In genomic region chr5:81525690-81526089, GRCh38 we compare ENCODE assay signal across 14 cellular contexts.
DNase-seq lines count a peak whose midpoint lies in the region; ATAC-seq, FAIRE-seq and TF ChIP-seq lines count a peak whose summit lies in the region.
"Had no signal": no experiment of that assay in that cellular context is flagged by ENCODE, and none has a peak within 500 bp of the region (broad histone marks: within the 10 kb centered on the region; RNA-seq: fewer than 3 reads in every experiment).

No MANE protein-coding gene starts in this region.

- no peaks in the 10 kb centered on the region for H3K9me3 Mint-ChIP-seq in activated T-cell treated with anti-CD3 and anti-CD28 coated beads, Interleukin-2, amount 50 U/mL, for 24 hours
- H3K9me3 Mint-ChIP-seq: effector memory CD8-positive, alpha-beta T cell had no signal

- 61 to 68% methylated on average over 2 of the region's 2 CpGs for WGBS in lower leg skin, 2 donors

- DNase-seq in activated T-cell treated with anti-CD3 and anti-CD28 coated beads, Interleukin-2, amount 50 U/mL, for 24 hours, result no peak
- no peak for DNase-seq in activated T-cell treated with anti-CD3 and anti-CD28 coated beads, Interleukin-2, amount 50 U/mL, for 1 hour
- DNase-seq in NOMO-1 treated with DMSO at 0.1 percent for 48 hours (lab: John Stamatoyannopoulos, UW; ENCODE audit: unreplicated experiment) (peak; percentile 78), bronchial epithelial cell (ENCODE audit: low read depth) (peak; percentile 27), skeletal muscle cell (ENCODE audit: low read depth) (peak; percentile 29), lower leg skin (ENCODE audit: low spot score in 2 of 2) (no peak), posterior vena cava (ENCODE audit: low spot score) (no peak)
- DNase-seq: effector memory CD8-positive, alpha-beta T cell; lower lobe of right lung; MM.1S; NCI-H526 treated with DMSO at 0.1 percent for 48 hours; SHP77 had no signal

- H3K27ac Mint-ChIP-seq in activated T-cell treated with anti-CD3 and anti-CD28 coated beads, Interleukin-2, amount 50 U/mL, for 24 hours, result peak overlapping the region; percentile 38
- H3K27ac Mint-ChIP-seq: B cell had no signal

- ATAC-seq in HG03521 (IDR thresholded peaks at IDR 0.05; ENCODE audit: unreplicated experiment), result no peak
- ATAC-seq: effector memory CD8-positive, alpha-beta T cell; lower lobe of right lung had no signal

- intact Hi-C loops in lower leg skin (cut with DNase I; ENCODE audit: low total_unique reads) (no loop called here), posterior vena cava (cut with DNase I) (no loop called here)

- no peaks in the 10 kb centered on the region for H3K36me3 ChIP-seq in bronchial epithelial cell (ENCODE audit: control insufficient read depth, insufficient read depth, low read length)
- H3K36me3 ChIP-seq: lower lobe of right lung had no signal

- no peaks in the 10 kb centered on the region for H3K27me3 ChIP-seq in bronchial epithelial cell (ENCODE audit: control insufficient read depth, insufficient read depth, low read length)

- H3K4me1 Mint-ChIP-seq in activated T-cell treated with anti-CD3 and anti-CD28 coated beads, Interleukin-2, amount 50 U/mL, for 24 hours (ENCODE audit: low read depth), result peaks cover 18% of the 10 kb centered on the region
- H3K4me1 Mint-ChIP-seq: B cell had no signal

- H3K36me3 Mint-ChIP-seq in activated T-cell treated with anti-CD3 and anti-CD28 coated beads, Interleukin-2, amount 50 U/mL, for 24 hours (ENCODE audit: low read depth), result no peaks in the 10 kb centered on the region

- no peaks in the 10 kb centered on the region for H3K27me3 Mint-ChIP-seq in activated T-cell treated with anti-CD3 and anti-CD28 coated beads, Interleukin-2, amount 50 U/mL, for 24 hours
- H3K27me3 Mint-ChIP-seq: B cell; effector memory CD8-positive, alpha-beta T cell had no signal

- no peak overlapping the region for H3K4me3 Mint-ChIP-seq in activated T-cell treated with anti-CD3 and anti-CD28 coated beads, Interleukin-2, amount 50 U/mL, for 24 hours
- H3K4me3 Mint-ChIP-seq: B cell; effector memory CD8-positive, alpha-beta T cell had no signal

- FAIRE-seq in bronchial epithelial cell (lab: Jason Lieb, UNC), result no peak

- no peak for TF ChIP-seq POLR2A in lower leg skin (IDR thresholded peaks at IDR 0.05)

- H3K4me3 ChIP-seq in bronchial epithelial cell (ENCODE audit: low read depth, low read length) (no peak overlapping the region), skeletal muscle cell (ENCODE audit: low read depth, low read length) (no peak overlapping the region), lower leg skin (ENCODE audit: low read depth, poor library complexity, severe bottlenecking) (no peak overlapping the region)
- H3K4me3 ChIP-seq: lower lobe of right lung had no signal

- TF ChIP-seq CTCF in bronchial epithelial cell (IDR thresholded peaks at IDR 0.05; ENCODE audit: insufficient read depth, low read length, severe bottlenecking), result no peak
- TF ChIP-seq CTCF in lower leg skin (IDR thresholded peaks at IDR 0.05), result no peak

Comparison
In these comparisons a context has a peak if more than half of its experiments do, and no peak if none do; other contexts are left out.
1. DNase-seq: peak in NOMO-1 treated with DMSO at 0.1 percent for 48 hours (single experiment), bronchial epithelial cell (single experiment) and skeletal muscle cell (single experiment); none in activated T-cell treated with anti-CD3 and anti-CD28 coated beads, Interleukin-2, amount 50 U/mL, for 24 hours (single experiment), activated T-cell treated with anti-CD3 and anti-CD28 coated beads, Interleukin-2, amount 50 U/mL, for 1 hour (single experiment), lower leg skin (0 of 2) and posterior vena cava (single experiment).